8 cellular contexts compared by ENCODE assay signal in genomic region chr6:87151786-87152527, GRCh38. TPM values are rescaled to one million over a fixed set of nuclear protein-coding genes. Genes with fewer than 3 reads are reported as not detected.
A peak's percentile ranks its signal among the peaks of the same experiment; 100 is the strongest.
DNase-seq lines count a peak whose midpoint lies in the region; ATAC-seq, FAIRE-seq and TF ChIP-seq lines count a peak whose summit lies in the region.

No MANE protein-coding gene starts in this region.

- no peaks in the 10 kb centered on the region for H3K9me3 ChIP-seq in left lung

- CTCF ChIA-PET in activated CD4-positive, alpha-beta T cell treated with anti-CD3 and anti-CD28 coated beads, Interleukin-2, amount 10 ng/mL, durations not matched to agents 7 days and 5 days (lab: Charles Lee): interaction anchor here (1.1 to 2.2 kb wide), 2 partner anchors 12 to 81 kb away, joined by 3 to 5 read pairs; no protein-coding TSS in a partner anchor

- H3K4me1 Mint-ChIP-seq in activated CD4-positive, alpha-beta T cell treated with anti-CD3 and anti-CD28 coated beads, Interleukin-2, amount 10 ng/mL, durations not matched to agents 7 days and 5 days: peaks cover 34% of the 10 kb centered on the region

- H3K27me3 Mint-ChIP-seq in activated CD4-positive, alpha-beta T cell treated with anti-CD3 and anti-CD28 coated beads, Interleukin-2, amount 10 ng/mL, durations not matched to agents 7 days and 5 days: peaks cover 5% of the 10 kb centered on the region

- peak overlapping the region; percentile 98 for H3K27ac Mint-ChIP-seq in activated CD4-positive, alpha-beta T cell treated with anti-CD3 and anti-CD28 coated beads, Interleukin-2, amount 10 ng/mL, durations not matched to agents 7 days and 5 days

- H3K9me3 Mint-ChIP-seq in activated CD4-positive, alpha-beta T cell treated with anti-CD3 and anti-CD28 coated beads, Interleukin-2, amount 10 ng/mL, durations not matched to agents 7 days and 5 days: no peaks in the 10 kb centered on the region

- TF ChIP-seq CTCF in left lung (IDR thresholded peaks at IDR 0.05): no peak

- DNase-seq in GM12892 (ENCODE audit: insufficient read length): peak; percentile 42
- DNase-seq in NCI-H2107 treated with DMSO at 0.1 percent for 48 hours (lab: John Stamatoyannopoulos, UW; ENCODE audit: unreplicated experiment): peak; percentile 81
- DNase-seq in activated CD4-positive, alpha-beta T cell treated with anti-CD3 and anti-CD28 coated beads, Interleukin-2, amount 10 ng/mL, durations not matched to agents 7 days and 5 days: peak; percentile 68
- peak; percentile 34 for DNase-seq in dedifferentiated amniotic fluid mesenchymal stem cell (ENCODE audit: extremely low spot score)
- DNase-seq in left lung: peak; percentile 69 to 94
- DNase-seq in stimulated activated CD4-positive, alpha-beta T cell treated with anti-CD3 and anti-CD28 coated beads, Interleukin-4, amount 100 ng/mL, for 1 hour: peak; percentile 77
- no peak for DNase-seq in COLO829 (ENCODE audit: low spot score)

- peak overlapping the region; percentile 83 to 88 for H3K27ac ChIP-seq in left lung

- peaks cover 8% of the 10 kb centered on the region for H3K36me3 Mint-ChIP-seq in activated CD4-positive, alpha-beta T cell treated with anti-CD3 and anti-CD28 coated beads, Interleukin-2, amount 10 ng/mL, durations not matched to agents 7 days and 5 days (ENCODE audit: low read depth)

- H3K4me3 Mint-ChIP-seq in activated CD4-positive, alpha-beta T cell treated with anti-CD3 and anti-CD28 coated beads, Interleukin-2, amount 10 ng/mL, durations not matched to agents 7 days and 5 days: peak overlapping the region; percentile 82

- POLR2A ChIA-PET in activated CD4-positive, alpha-beta T cell treated with anti-CD3 and anti-CD28 coated beads, Interleukin-2, amount 10 ng/mL, durations not matched to agents 7 days and 5 days (lab: Charles Lee): no interaction called here

- no peaks in the 10 kb centered on the region for H3K27me3 ChIP-seq in left lung

- H3K4me3 ChIP-seq in left lung: peak overlapping the region; percentile 62 to 64

- ATAC-seq in HG02678 (IDR thresholded peaks at IDR 0.05; ENCODE audit: unreplicated experiment) (peak; percentile 37), left lung (peak; percentile 38)

- peak; percentile 90 for FAIRE-seq in GM12892 (lab: Jason Lieb, UNC)

- peak; percentile 79; the same call in 1 of the 2 replicates for TF ChIP-seq POLR2A in GM12892 (IDR thresholded peaks at IDR 0.05; ENCODE audit: low read depth, low read length)

- H3K4me1 ChIP-seq in left lung: peaks cover 0 to 48% of the 10 kb centered on the region in 2 donors

- no peaks in the 10 kb centered on the region for H3K36me3 ChIP-seq in left lung

- intact Hi-C loops in left lung (cut with DNase I): no loop called here

RNA-seq across cellular contexts. Expression of gene ZNF292, which starts 3.4 kb away (rescaled TPM):
- polyA plus RNA-seq in GM12892 (2012; ENCODE audit: missing spikeins): 32.4 TPM
- 10 to 100 TPM; 51.5 to 56.0 TPM for total RNA-seq in activated CD4-positive, alpha-beta T cell treated with anti-CD3 and anti-CD28 coated beads, Interleukin-2, amount 10 ng/mL, durations not matched to agents 7 days and 5 days
- 10 to 100 TPM; 25.2 to 29.1 TPM for total RNA-seq in left lung

RNA-seq across cellular contexts. Expression of gene CGA, which starts 57.1 kb away (rescaled TPM):
- not detected for polyA plus RNA-seq in GM12892 (2012; ENCODE audit: missing spikeins)
- not detected for total RNA-seq in activated CD4-positive, alpha-beta T cell treated with anti-CD3 and anti-CD28 coated beads, Interleukin-2, amount 10 ng/mL, durations not matched to agents 7 days and 5 days
- not detected for total RNA-seq in left lung
